8 cellular contexts compared by ENCODE assay signal in the genomic region with DNA sequence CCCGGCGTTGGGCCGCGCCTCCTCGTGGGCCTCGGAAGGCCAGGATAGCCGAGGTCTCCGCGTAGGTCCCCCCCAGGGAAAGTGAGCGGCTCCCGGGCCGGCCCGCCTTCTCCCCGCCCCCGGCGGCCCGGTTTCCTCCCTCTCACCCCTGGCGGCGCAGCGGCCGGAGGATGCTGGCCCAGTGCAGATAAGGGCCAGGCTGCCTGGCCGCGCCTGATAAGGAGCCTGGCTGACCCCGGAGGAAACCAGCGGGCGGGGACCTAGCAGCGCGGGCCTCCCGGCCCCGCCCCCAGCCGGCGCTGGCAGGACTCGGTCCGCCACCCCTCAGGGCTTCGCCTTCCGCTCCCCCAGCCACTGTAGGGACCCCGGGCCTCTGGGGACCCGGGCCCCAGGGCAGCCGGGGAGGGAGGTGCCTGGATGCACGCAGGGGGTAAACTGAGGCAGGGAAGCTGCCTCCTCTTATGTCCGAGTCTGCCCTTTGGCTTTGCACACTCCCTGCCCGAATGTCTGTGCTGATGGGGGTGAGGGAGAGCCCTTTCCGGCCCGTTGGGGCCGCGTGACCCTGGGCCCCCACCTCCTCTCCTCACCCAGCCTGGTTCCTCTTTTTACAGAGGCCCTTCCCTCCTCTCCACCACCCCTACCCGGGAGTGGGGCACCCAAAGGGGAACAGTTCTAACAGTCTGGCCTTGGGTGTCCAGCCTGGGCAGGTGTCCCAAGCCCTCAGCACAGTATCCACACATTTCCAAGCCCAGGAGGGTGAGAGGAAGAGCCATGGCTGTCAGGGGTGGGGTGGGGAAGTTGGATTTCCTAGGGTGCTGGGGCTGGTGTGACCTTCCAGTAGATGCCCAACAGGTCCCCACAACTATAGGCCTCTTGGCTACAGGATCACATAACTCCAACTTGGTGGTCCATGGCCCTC. TPM values are rescaled to one million over a fixed set of nuclear protein-coding genes. Genes with fewer than 3 reads are reported as not detected.
A peak's percentile ranks its signal among the peaks of the same experiment; 100 is the strongest.
DNase-seq lines count a peak whose midpoint lies in the region; ATAC-seq and TF ChIP-seq lines count a peak whose summit lies in the region.

LYL1 (minus strand) TSS at position 193 of the 919 bp plus-strand sequence. CDS start 1,687 bp downstream, outside the sequence.

- intact Hi-C loops in left lung (cut with DNase I): no loop called here

- no peak for TF ChIP-seq CTCF in cardiac fibroblast (IDR thresholded peaks at IDR 0.05; ENCODE audit: low read depth, low read length)
- TF ChIP-seq CTCF in left lung (IDR thresholded peaks at IDR 0.05): no peak

- peak within 1 kb of the TSS in 4 of 5 donors; percentile 72 to 83 (median 78) for H3K9ac ChIP-seq in subcutaneous abdominal adipose tissue (ENCODE audit: low read length in 5 of 5)

- ATAC-seq in GM21723 (IDR thresholded peaks at IDR 0.05; ENCODE audit: unreplicated experiment) (peak; percentile 41), left lung (peak; percentile 66)

- H3K36me3 ChIP-seq in left lung: peaks cover 0 to 22% of the 10 kb centered on the region in 2 donors
- peaks cover 0 to 13% (median 11%) of the 10 kb centered on the region in 5 donors for H3K36me3 ChIP-seq in subcutaneous abdominal adipose tissue (ENCODE audit: control insufficient read depth in 5 of 5, insufficient read depth in 5 of 5, low read length in 5 of 5)

- H3K9me3 ChIP-seq in left lung: no peaks in the 10 kb centered on the region
- no peaks in the 10 kb centered on the region for H3K9me3 ChIP-seq in subcutaneous abdominal adipose tissue (ENCODE audit: control insufficient read depth in 5 of 5, low read length in 5 of 5)

- DNase-seq in GF-D8 (lab: John Stamatoyannopoulos, UW) (peak; percentile 92), OCI-M1 (lab: John Stamatoyannopoulos, UW) (peak; percentile 97), cardiac fibroblast (ENCODE audit: low read depth in 2 of 2) (peak in 1 of 2 donors; percentile 77), left lung (peak; percentile 88 to 96), NCI-H2196 treated with DMSO at 0.1 percent for 48 hours (lab: John Stamatoyannopoulos, UW; ENCODE audit: unreplicated experiment) (no peak), HCEC 1CT (no peak)

- H3K27ac ChIP-seq in left lung (peak within 1 kb of the TSS; percentile 82 to 98), subcutaneous abdominal adipose tissue (ENCODE audit: low read depth, low read length) (peak within 1 kb of the TSS; percentile 75)

- peak within 1 kb of the TSS; percentile 27 for H3K4me3 ChIP-seq in cardiac fibroblast (replicated peaks in 1 of 2; ENCODE audit: low read depth in 2 of 2, low read length in 2 of 2)
- peak within 1 kb of the TSS; percentile 42 to 50 for H3K4me3 ChIP-seq in left lung
- H3K4me3 ChIP-seq in subcutaneous abdominal adipose tissue (ENCODE audit: low read depth in 1 of 5, low read length in 5 of 5): peak within 1 kb of the TSS; percentile 63 to 76 (median 69)

- H3K27me3 ChIP-seq in left lung (no peaks in the 10 kb centered on the region), subcutaneous abdominal adipose tissue (ENCODE audit: control insufficient read depth in 5 of 5, insufficient read depth in 4 of 5, low read length in 5 of 5) (no peaks in the 10 kb centered on the region)

- H3K4me1 ChIP-seq in left lung: peaks cover 13 to 65% of the 10 kb centered on the region in 2 donors
- H3K4me1 ChIP-seq in subcutaneous abdominal adipose tissue (ENCODE audit: control insufficient read depth in 5 of 5, insufficient read depth in 5 of 5, low read length in 5 of 5): peaks cover 0 to 69% (median 55%) of the 10 kb centered on the region in 5 donors

RNA-seq across cellular contexts. Expression of gene LYL1, which starts in this region (rescaled TPM):
- total RNA-seq in left lung: 10 to 100 TPM; 15.4 to 32.9 TPM

Comparison
In these comparisons a context has a peak if more than half of its experiments do, and no peak if none do; other contexts are left out.
1. DNase-seq: peak in GF-D8 (single experiment), OCI-M1 (single experiment) and left lung (2 of 2); none in NCI-H2196 treated with DMSO at 0.1 percent for 48 hours (single experiment) and HCEC 1CT (single experiment).
2. Peak in every context shown above with its lines, with median percentiles within 50 percentile points of each other: H3K4me3 ChIP-seq.